ENCODE assay signal across 15 cellular contexts in genomic region chr17:82938486-82939212, GRCh38.
DNase-seq lines count a peak whose midpoint lies in the region; ATAC-seq and TF ChIP-seq lines count a peak whose summit lies in the region.
"Had no signal": no experiment of that assay in that cellular context is flagged by ENCODE, and none has a peak within 500 bp of the region (broad histone marks: within the 10 kb centered on the region; RNA-seq: fewer than 3 reads in every experiment).

No MANE protein-coding gene starts in this region.

- no peaks in the 10 kb centered on the region for H3K4me1 Mint-ChIP-seq in activated CD8-positive, alpha-beta memory T cell treated with anti-CD3 and anti-CD28 coated beads, Interleukin-2, amount 10 ng/mL, durations not matched to agents 7 days and 5 days

- peaks cover 7 to 79% of the 10 kb centered on the region in 2 experiments; a peak in 2 of 3 replicates for H3K36me3 ChIP-seq in HEK293 (ENCODE audit: control insufficient read depth in 2 of 2, insufficient read depth in 1 of 2, low read length in 2 of 2)
- peaks cover 6% of the 10 kb centered on the region for H3K36me3 ChIP-seq in endocrine pancreas (ENCODE audit: control insufficient read depth, insufficient read depth, low read length)

- POLR2A ChIA-PET in HEK293 (lab: Yijun Ruan, JAX), result no interaction called here

- TF ChIP-seq CTCF in HEK293 (tag by site-specific recombination; IDR thresholded peaks at IDR 0.05), result no peak

- H3K9ac ChIP-seq in endocrine pancreas (ENCODE audit: control insufficient read depth, insufficient read depth, low read length), result peak overlapping the region; percentile 10

- H3K9me3 Mint-ChIP-seq in activated CD8-positive, alpha-beta memory T cell treated with anti-CD3 and anti-CD28 coated beads, Interleukin-2, amount 10 ng/mL, durations not matched to agents 7 days and 5 days (ENCODE audit: low read depth), result no peaks in the 10 kb centered on the region
- H3K9me3 Mint-ChIP-seq: CD8-positive, alpha-beta T cell had no signal

- H3K36me3 Mint-ChIP-seq in activated CD8-positive, alpha-beta memory T cell treated with anti-CD3 and anti-CD28 coated beads, Interleukin-2, amount 10 ng/mL, durations not matched to agents 7 days and 5 days, result peaks cover 37% of the 10 kb centered on the region

- no peak overlapping the region for H3K27ac ChIP-seq in HEK293 (ENCODE audit: extremely low read depth, low read depth, low read length)

- no peaks in the 10 kb centered on the region for H3K27me3 ChIP-seq in endocrine pancreas (ENCODE audit: control insufficient read depth, insufficient read depth, low read length)

- no peaks in the 10 kb centered on the region for H3K27me3 Mint-ChIP-seq in activated CD8-positive, alpha-beta memory T cell treated with anti-CD3 and anti-CD28 coated beads, Interleukin-2, amount 10 ng/mL, durations not matched to agents 7 days and 5 days

- DNase-seq in activated CD8-positive, alpha-beta memory T cell treated with anti-CD3 and anti-CD28 coated beads, Interleukin-2, amount 10 ng/mL, durations not matched to agents 7 days and 5 days, result no peak
- no peak for DNase-seq in activated CD8-positive, alpha-beta memory T cell treated with anti-CD3 and anti-CD28 coated beads, Interleukin-2, amount 50 U/mL, for 48 hours
- peak in 6 of 10 donors; percentile 1 to 63 (median 14) for DNase-seq in posterior cingulate gyrus
- DNase-seq in DMS79 treated with DMSO at 0.1 percent for 48 hours (lab: John Stamatoyannopoulos, UW), result no peak
- DNase-seq in HCEC 1CT, result no peak
- DNase-seq: CD8-positive, alpha-beta T cell; cerebellar nuclear complex; EL; NCI-H2171 treated with DMSO at 0.1 percent for 48 hours; stimulated activated naive CD4-positive, alpha-beta T cell; T-helper 1 cell had no signal

- peak overlapping the region; percentile 20 for H3K27ac Mint-ChIP-seq in activated CD8-positive, alpha-beta memory T cell treated with anti-CD3 and anti-CD28 coated beads, Interleukin-2, amount 10 ng/mL, durations not matched to agents 7 days and 5 days
- H3K27ac Mint-ChIP-seq: CD8-positive, alpha-beta T cell had no signal

- H3K4me1 ChIP-seq in HEK293 (ENCODE audit: control insufficient read depth, insufficient read depth, low read length), result no peaks in the 10 kb centered on the region
- H3K4me1 ChIP-seq in endocrine pancreas (ENCODE audit: control insufficient read depth, insufficient read depth, low read length), result no peaks in the 10 kb centered on the region

- no peak for ATAC-seq in activated CD8-positive, alpha-beta memory T cell treated with anti-CD3 and anti-CD28 coated beads, Interleukin-2, amount 10 ng/mL, durations not matched to agents 7 days and 5 days
- ATAC-seq in HG02642 (IDR thresholded peaks at IDR 0.05; ENCODE audit: poor library complexity, unreplicated experiment), result no peak
- ATAC-seq: CD8-positive, alpha-beta T cell had no signal

- H3K4me3 ChIP-seq in HEK293 (ENCODE audit: low read depth, low read length), result no peak overlapping the region
- peak overlapping the region; percentile 11 for H3K4me3 ChIP-seq in endocrine pancreas (ENCODE audit: control insufficient read depth, insufficient read depth, low read length)
- H3K4me3 ChIP-seq: smooth muscle cell had no signal

- H3K4me3 Mint-ChIP-seq in activated CD8-positive, alpha-beta memory T cell treated with anti-CD3 and anti-CD28 coated beads, Interleukin-2, amount 10 ng/mL, durations not matched to agents 7 days and 5 days, result no peak overlapping the region
- H3K4me3 Mint-ChIP-seq: CD8-positive, alpha-beta T cell had no signal

- CTCF ChIA-PET in activated CD8-positive, alpha-beta memory T cell treated with anti-CD3 and anti-CD28 coated beads, Interleukin-2, amount 10 ng/mL, durations not matched to agents 7 days and 5 days (lab: Charles Lee), result no interaction called here
- CTCF ChIA-PET in HEK293 (lab: Yijun Ruan, JAX), result no interaction called here

- H3K9me3 ChIP-seq in HEK293 (ENCODE audit: control insufficient read depth, insufficient read depth, low read depth, low read length) (no peaks in the 10 kb centered on the region), endocrine pancreas (ENCODE audit: control insufficient read depth, low read length) (no peaks in the 10 kb centered on the region)

- intact Hi-C loops in posterior cingulate gyrus (cut with DNase I), result no loop called here

TF ChIP-seq in HEK293, 187 proteins besides CTCF, POLR2A, EP300 and RAD21 (continues in another document):
- no peak for TF ChIP-seq ZNF2 (tag by site-specific recombination; IDR thresholded peaks at IDR 0.05)
- no peak for TF ChIP-seq ZNF394 (tag by site-specific recombination; IDR thresholded peaks at IDR 0.05; ENCODE audit: borderline replicate concordance)
- peak; percentile 98 for TF ChIP-seq ZBTB17 (tag by site-specific recombination; IDR thresholded peaks at IDR 0.05)
- TF ChIP-seq ZNF600 (tag by site-specific recombination; IDR thresholded peaks at IDR 0.05), result 0 out of 2 replicates have a peak, but pooled peaks have one; percentile 39
- 0 out of 2 replicates have a peak, but pooled peaks have one; percentile 14 for TF ChIP-seq KLF17 (tag by site-specific recombination; IDR thresholded peaks at IDR 0.05)
- TF ChIP-seq, protein P1, sequence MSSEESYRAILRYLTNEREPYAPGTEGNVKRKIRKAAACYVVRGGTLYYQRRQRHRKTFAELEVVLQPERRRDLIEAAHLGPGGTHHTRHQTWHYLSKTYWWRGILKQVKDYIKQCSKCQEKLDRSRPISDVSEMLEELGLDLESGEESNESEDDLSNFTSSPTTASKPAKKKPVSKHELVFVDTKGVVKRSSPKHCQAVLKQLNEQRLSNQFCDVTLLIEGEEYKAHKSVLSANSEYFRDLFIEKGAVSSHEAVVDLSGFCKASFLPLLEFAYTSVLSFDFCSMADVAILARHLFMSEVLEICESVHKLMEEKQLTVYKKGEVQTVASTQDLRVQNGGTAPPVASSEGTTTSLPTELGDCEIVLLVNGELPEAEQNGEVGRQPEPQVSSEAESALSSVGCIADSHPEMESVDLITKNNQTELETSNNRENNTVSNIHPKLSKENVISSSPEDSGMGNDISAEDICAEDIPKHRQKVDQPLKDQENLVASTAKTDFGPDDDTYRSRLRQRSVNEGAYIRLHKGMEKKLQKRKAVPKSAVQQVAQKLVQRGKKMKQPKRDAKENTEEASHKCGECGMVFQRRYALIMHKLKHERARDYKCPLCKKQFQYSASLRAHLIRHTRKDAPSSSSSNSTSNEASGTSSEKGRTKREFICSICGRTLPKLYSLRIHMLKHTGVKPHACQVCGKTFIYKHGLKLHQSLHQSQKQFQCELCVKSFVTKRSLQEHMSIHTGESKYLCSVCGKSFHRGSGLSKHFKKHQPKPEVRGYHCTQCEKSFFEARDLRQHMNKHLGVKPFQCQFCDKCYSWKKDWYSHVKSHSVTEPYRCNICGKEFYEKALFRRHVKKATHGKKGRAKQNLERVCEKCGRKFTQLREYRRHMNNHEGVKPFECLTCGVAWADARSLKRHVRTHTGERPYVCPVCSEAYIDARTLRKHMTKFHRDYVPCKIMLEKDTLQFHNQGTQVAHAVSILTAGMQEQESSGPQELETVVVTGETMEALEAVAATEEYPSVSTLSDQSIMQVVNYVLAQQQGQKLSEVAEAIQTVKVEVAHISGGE (tag by site-specific recombination; conservative IDR thresholded peaks at IDR 0.05; ENCODE audit: low read depth), result no peak
- no peak for TF ChIP-seq ZNF174 (tag by site-specific recombination; IDR thresholded peaks at IDR 0.05)
- TF ChIP-seq ZNF19 (tag by site-specific recombination; IDR thresholded peaks at IDR 0.05; ENCODE audit: low read depth), result no peak
- no peak for TF ChIP-seq GLI2 (tag by site-specific recombination; IDR thresholded peaks at IDR 0.05; ENCODE audit: borderline replicate concordance, low read depth)
- TF ChIP-seq ZNF704 (tag by site-specific recombination; IDR thresholded peaks at IDR 0.05), result no peak
- no peak for TF ChIP-seq ZNF837 (tag by site-specific recombination; IDR thresholded peaks at IDR 0.05)
- TF ChIP-seq ZNF138 (tag by site-specific recombination; IDR thresholded peaks at IDR 0.05; ENCODE audit: borderline replicate concordance), result no peak
- no peak for TF ChIP-seq ZBTB1 (tag by site-specific recombination; IDR thresholded peaks at IDR 0.05)
- TF ChIP-seq GLI4 (tag by site-specific recombination; IDR thresholded peaks at IDR 0.05), result no peak
- TF ChIP-seq ZXDB (tag by site-specific recombination; IDR thresholded peaks at IDR 0.05), result no peak
- no peak for TF ChIP-seq ZNF140 (tag by site-specific recombination; IDR thresholded peaks at IDR 0.05)
- no peak for TF ChIP-seq ZBTB7A (tag by site-specific recombination; IDR thresholded peaks at IDR 0.05; ENCODE audit: low read depth)
- TF ChIP-seq ZFP41 (tag by site-specific recombination; IDR thresholded peaks at IDR 0.05; ENCODE audit: borderline replicate concordance), result no peak
- TF ChIP-seq YY1 (tag by site-specific recombination; IDR thresholded peaks at IDR 0.05), result no peak
- no peak for TF ChIP-seq ZNF776 (tag by site-specific recombination; IDR thresholded peaks at IDR 0.05; ENCODE audit: borderline replicate concordance)

Comparison
In these comparisons a context has a peak if more than half of its experiments do, and no peak if none do; other contexts are left out.
1. DNase-seq: peak in posterior cingulate gyrus (6 of 10); none in activated CD8-positive, alpha-beta memory T cell treated with anti-CD3 and anti-CD28 coated beads, Interleukin-2, amount 10 ng/mL, durations not matched to agents 7 days and 5 days (single experiment), activated CD8-positive, alpha-beta memory T cell treated with anti-CD3 and anti-CD28 coated beads, Interleukin-2, amount 50 U/mL, for 48 hours (single experiment), DMS79 treated with DMSO at 0.1 percent for 48 hours (single experiment) and HCEC 1CT (single experiment).